Comparison of ENCODE assay signal across 17 cellular contexts in genomic region chr4:100962698-100963097, GRCh38.
DNase-seq lines count a peak whose midpoint lies in the region; ATAC-seq lines count a peak whose summit lies in the region.
"Had no signal": no experiment of that assay in that cellular context is flagged by ENCODE, and none has a peak within 500 bp of the region (broad histone marks: within the 10 kb centered on the region; RNA-seq: fewer than 3 reads in every experiment).

No MANE protein-coding gene starts in this region.

- ATAC-seq in GM18502 (IDR thresholded peaks at IDR 0.05; ENCODE audit: poor library complexity, unreplicated experiment) = peak; percentile 82
- peak; percentile 84 for ATAC-seq in GM19395 (IDR thresholded peaks at IDR 0.05; ENCODE audit: unreplicated experiment)
- peak; percentile 73 for ATAC-seq in HG02852 (IDR thresholded peaks at IDR 0.05; ENCODE audit: unreplicated experiment)
- peak; percentile 82 for ATAC-seq in HG03469 (IDR thresholded peaks at IDR 0.05; ENCODE audit: unreplicated experiment)
- no peak for ATAC-seq in GM21367 (IDR thresholded peaks at IDR 0.05; ENCODE audit: unreplicated experiment)
- ATAC-seq: CD8-positive, alpha-beta T cell; heart right ventricle; Right ventricle myocardium inferior had no signal

- DNase-seq in activated gamma-delta T cell treated with Interleukin-2 at 50 U/mL for 16 hours (no peak), AG08395 (ENCODE audit: low spot score) (no peak), NCI-H1417 treated with DMSO at 0.1 percent for 48 hours (lab: John Stamatoyannopoulos, UW) (no peak)
- DNase-seq: CD8-positive, alpha-beta T cell; DMS79; GM23248; heart right ventricle; MM.1S; NCI-H187 treated with DMSO at 0.1 percent for 48 hours; stimulated activated CD4-positive, alpha-beta T cell treated with anti-CD3 and anti-CD28 coated beads, Interleukin-15, amount 100 ng/mL, for 24 hours; stimulated activated naive CD4-positive, alpha-beta T cell had no signal
